ENCODE assay signal across 11 cellular contexts in the genomic region with DNA sequence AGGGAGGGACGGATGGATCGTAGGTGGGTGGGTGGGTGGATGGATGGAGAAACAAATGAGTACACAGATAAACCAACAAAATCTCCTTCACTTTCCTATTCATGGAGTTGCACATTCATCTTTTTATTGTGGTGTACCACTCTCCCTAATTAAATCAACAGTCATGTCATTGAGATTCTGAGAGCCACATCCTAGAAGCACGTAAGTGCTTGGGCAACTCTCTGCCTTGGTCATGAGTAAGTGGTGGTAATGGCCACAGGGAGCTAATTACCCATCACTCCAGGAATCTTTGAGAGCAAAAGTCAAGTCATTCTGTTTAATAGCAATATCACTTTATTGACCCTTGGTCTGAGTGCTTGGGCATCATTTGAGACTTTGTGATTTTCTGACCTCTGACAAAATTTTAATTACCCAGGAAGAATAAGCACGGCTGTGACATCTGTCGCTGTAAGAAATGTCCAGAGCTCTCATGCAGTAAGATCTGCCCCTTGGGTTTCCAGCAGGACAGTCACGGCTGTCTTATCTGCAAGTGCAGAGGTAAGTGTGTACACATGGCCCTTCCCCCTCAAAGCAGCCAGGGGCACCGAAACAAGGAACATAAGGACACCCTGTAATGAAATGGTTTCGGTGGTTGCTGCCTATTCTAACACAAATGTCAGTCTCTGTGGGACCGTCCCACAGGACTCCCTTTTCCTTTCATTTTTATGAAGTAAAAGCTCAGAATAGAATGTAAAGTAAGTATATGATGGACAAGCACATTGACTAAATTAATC.
DNase-seq lines count a peak whose midpoint lies in the region; TF ChIP-seq lines count a peak whose summit lies in the region.
"Had no signal": no experiment of that assay in that cellular context is flagged by ENCODE, and none has a peak within 500 bp of the region (broad histone marks: within the 10 kb centered on the region; RNA-seq: fewer than 3 reads in every experiment).

No MANE protein-coding gene starts in this region.

- H3K4ac ChIP-seq in trophoblast cell (ENCODE audit: low read depth, low read length), result no peak overlapping the region

- WGBS in GM23248 (ENCODE audit: low coverage in 1 of 2, low lambda C conversion rate in 2 of 2, missing lambda C conversion rate in 2 of 2), 2 experiments, result 90 to 96% methylated on average over 7 to 9 of the region's 9 CpGs
- WGBS in trophoblast cell (ENCODE audit: extremely low coverage, insufficient coverage, insufficient read length), result no CpG with 5 or more reads among the region's 9 CpGs
- 60 to 79% methylated on average over 1 to 9 of the region's 9 CpGs for WGBS in transverse colon (ENCODE audit: low coverage in 1 of 2), 2 donors

- no peak for TF ChIP-seq CTCF in GM13977 (IDR thresholded peaks at IDR 0.05; ENCODE audit: extremely low read depth, insufficient read depth, missing control alignments)
- no peak for TF ChIP-seq CTCF in transverse colon (IDR thresholded peaks at IDR 0.05)

- H3K4me1 ChIP-seq in GM23248 (ENCODE audit: insufficient read depth), result 0 out of 2 replicates have a peak, but pooled peaks cover 7% of the 10 kb centered on the region
- H3K4me1 ChIP-seq in trophoblast cell (ENCODE audit: control insufficient read depth in 1 of 2, insufficient read depth in 2 of 2, low read length in 2 of 2), result peaks cover 2 to 3% of the 10 kb centered on the region in 2 experiments
- no peaks in the 10 kb centered on the region for H3K4me1 ChIP-seq in transverse colon

- intact Hi-C loops in transverse colon (cut with DNase I; ENCODE audit: low total_unique reads), result no loop called here

- no peak overlapping the region for H4K12ac ChIP-seq in trophoblast cell (ENCODE audit: low read depth, low read length)

- H2AFZ ChIP-seq in GM23248 (no peak overlapping the region), trophoblast cell (ENCODE audit: insufficient read depth, low read length, poor library complexity) (no peak overlapping the region)

- TF ChIP-seq POLR2A in transverse colon (IDR thresholded peaks at IDR 0.05), result no peak

- H3K14ac ChIP-seq in trophoblast cell (ENCODE audit: low read length), result no peak overlapping the region

- no peak overlapping the region for H3K18ac ChIP-seq in trophoblast cell (ENCODE audit: low read length)

- H2AK5ac ChIP-seq in trophoblast cell (ENCODE audit: low read length), result no peak overlapping the region

- peak overlapping the region; percentile 30 for H2BK12ac ChIP-seq in trophoblast cell (ENCODE audit: low read length)

- H4K91ac ChIP-seq in trophoblast cell (ENCODE audit: low read depth, low read length), result no peak overlapping the region

- H2BK120ac ChIP-seq in trophoblast cell (ENCODE audit: insufficient read depth, low read length, poor library complexity), result no peak overlapping the region

- H3K27ac ChIP-seq in GM23248 (peak overlapping the region; percentile 34), trophoblast cell (ENCODE audit: low read depth, low read length) (no peak overlapping the region), transverse colon (no peak overlapping the region)

- H3K4me3 ChIP-seq in GM23248, result no peak overlapping the region
- no peak overlapping the region for H3K4me3 ChIP-seq in trophoblast cell (ENCODE audit: low read depth, low read length)
- H3K4me3 ChIP-seq in transverse colon, result no peak overlapping the region

- H3K79me2 ChIP-seq in GM23248 (ENCODE audit: insufficient read depth), result peaks cover 62% of the 10 kb centered on the region
- no peaks in the 10 kb centered on the region for H3K79me2 ChIP-seq in trophoblast cell (ENCODE audit: control insufficient read depth, insufficient read depth, low read length, poor library complexity)

- H4K8ac ChIP-seq in trophoblast cell (ENCODE audit: low read depth, low read length), result no peak overlapping the region

- no peaks in the 10 kb centered on the region for H3K9me3 ChIP-seq in GM23248 (ENCODE audit: low read depth)
- no peaks in the 10 kb centered on the region for H3K9me3 ChIP-seq in trophoblast cell (ENCODE audit: insufficient read depth, low read depth, low read length)
- no peaks in the 10 kb centered on the region for H3K9me3 ChIP-seq in transverse colon

- no peaks in the 10 kb centered on the region for H3K9me2 ChIP-seq in GM23248 (ENCODE audit: insufficient read depth)

- no peak for TF ChIP-seq EP300 in transverse colon (IDR thresholded peaks at IDR 0.05; ENCODE audit: low read depth)

- H3K9ac ChIP-seq in GM23248 (no peak overlapping the region), trophoblast cell (ENCODE audit: low read length) (no peak overlapping the region)

- in situ Hi-C loops in GM13977 (cut with MboI; ENCODE audit: low pct_unique_long_range_greater_than_20kb, low sequenced_read_pairs, unreplicated experiment), result no loop called here
- in situ Hi-C loops in GM23248 (cut with MboI), result no loop called here
- in situ Hi-C loops in transverse colon (cut with MboI; ENCODE audit: low pct_ligation_motif_present in 1 of 4, low pct_unique_long_range_greater_than_20kb in 1 of 4, low sequenced_read_pairs in 3 of 4), result loop anchor here in 2 of 4 donors (25.0 kb wide), 1 partner anchor 150 kb away; no protein-coding TSS in a partner anchor

- DNase-seq in GM13977 (ENCODE audit: low spot score), result peak; percentile 9
- peak; percentile 61 for DNase-seq in GM23248
- DNase-seq in OCI-M1 (lab: John Stamatoyannopoulos, UW), result peak; percentile 79
- DNase-seq in trophoblast cell, result no peak
- no peak for DNase-seq in epidermal melanocyte (ENCODE audit: insufficient read length, low spot score)
- DNase-seq in dedifferentiated amniotic fluid mesenchymal stem cell (ENCODE audit: extremely low spot score), result no peak
- no peak for DNase-seq in transverse colon
- no peak for DNase-seq in activated CD4-positive, alpha-beta T cell treated with anti-CD3 and anti-CD28 coated beads for 4 hours
- DNase-seq: activated naive CD8-positive, alpha-beta T cell treated with anti-CD3 and anti-CD28 coated beads, Interleukin-2, amount 10 ng/mL, durations not matched to agents 7 days and 5 days; NCI-H1694 treated with DMSO at 0.1 percent for 48 hours; T-cell had no signal

- H3K36me3 ChIP-seq in GM23248 (ENCODE audit: low read depth) (peaks cover 94% of the 10 kb centered on the region), trophoblast cell (ENCODE audit: control insufficient read depth in 1 of 2, insufficient read depth in 2 of 2, low read length in 2 of 2) (peaks cover 16 to 32% of the 10 kb centered on the region in 2 experiments), transverse colon (peaks cover 0 to 32% (median 12%) of the 10 kb centered on the region in 4 donors)

- H3K79me1 ChIP-seq in trophoblast cell (ENCODE audit: low read length), result peaks cover 2% of the 10 kb centered on the region

- H3F3A ChIP-seq in GM23248 (ENCODE audit: insufficient read depth), result peaks cover 98% of the 10 kb centered on the region

- no peak overlapping the region for H2BK5ac ChIP-seq in trophoblast cell (ENCODE audit: low read depth, low read length, poor library complexity)

- no peaks in the 10 kb centered on the region for H4K20me1 ChIP-seq in GM23248 (ENCODE audit: insufficient read depth)

- no peak overlapping the region for H3K23ac ChIP-seq in trophoblast cell (ENCODE audit: low read length)

- no peak overlapping the region for H3K4me2 ChIP-seq in GM23248 (ENCODE audit: unreplicated experiment)
- H3K4me2 ChIP-seq in trophoblast cell (ENCODE audit: low read length), result no peak overlapping the region

- H3K27me3 ChIP-seq in GM23248 (replicated peaks; ENCODE audit: insufficient read depth), result no peaks in the 10 kb centered on the region
- no peaks in the 10 kb centered on the region for H3K27me3 ChIP-seq in trophoblast cell (ENCODE audit: insufficient read depth, low read length)
- no peaks in the 10 kb centered on the region for H3K27me3 ChIP-seq in transverse colon

Comparison
In these comparisons a context has a peak if more than half of its experiments do, and no peak if none do; other contexts are left out.
1. DNase-seq: peak in GM13977 (single experiment), GM23248 (single experiment) and OCI-M1 (single experiment); none in trophoblast cell (0 of 2), epidermal melanocyte (single experiment), dedifferentiated amniotic fluid mesenchymal stem cell (single experiment), transverse colon (single experiment) and activated CD4-positive, alpha-beta T cell treated with anti-CD3 and anti-CD28 coated beads for 4 hours (0 of 2).